Comparison of ENCODE assay signal across 16 cellular contexts in the genomic region with DNA sequence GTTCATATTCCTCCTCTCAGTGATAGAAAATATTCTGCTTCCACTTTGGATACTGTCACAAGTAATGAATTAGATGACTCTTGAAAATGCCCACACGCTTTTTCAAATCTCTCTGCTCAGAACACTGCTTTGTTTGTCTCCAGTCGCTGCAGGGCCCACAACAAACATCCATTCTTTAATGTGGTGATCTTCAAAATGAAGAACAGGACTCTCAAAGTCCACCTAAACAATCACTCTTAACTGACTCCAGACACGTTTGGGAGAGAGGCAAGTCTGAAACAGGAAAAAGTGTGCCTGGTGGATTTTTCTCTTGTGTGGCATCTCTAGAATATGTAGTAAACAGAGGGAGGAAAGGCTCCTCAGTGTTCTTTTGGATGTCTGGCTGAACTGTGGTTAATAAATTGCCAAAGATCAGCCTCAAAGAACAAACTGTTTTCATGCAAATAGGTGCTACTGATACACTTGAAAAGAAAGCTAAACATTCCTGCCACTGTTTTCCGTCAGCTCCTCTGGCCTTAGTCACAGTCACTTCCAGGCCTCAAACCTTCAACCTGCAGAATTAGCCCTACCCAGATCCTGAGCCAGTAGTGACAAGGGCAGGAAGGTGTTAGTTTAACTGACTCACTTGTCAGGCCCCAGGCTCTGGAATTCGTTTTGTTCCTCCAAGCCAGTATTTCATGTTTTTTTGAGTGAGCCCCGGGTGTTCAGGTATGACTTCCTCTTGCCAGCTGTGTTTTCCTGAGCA.
DNase-seq lines count a peak whose midpoint lies in the region; ATAC-seq and TF ChIP-seq lines count a peak whose summit lies in the region.
"Had no signal": no experiment of that assay in that cellular context is flagged by ENCODE, and none has a peak within 500 bp of the region (broad histone marks: within the 10 kb centered on the region; RNA-seq: fewer than 3 reads in every experiment).

No MANE protein-coding gene starts in this region.

- DNase-seq in HAP-1 (ENCODE audit: low spot score in 2 of 2) (peak; percentile 50 to 66), RWPE1 (ENCODE audit: low spot score) (peak; percentile 12), iPS-NIHi11 (ENCODE audit: low spot score) (peak; percentile 47), pons (ENCODE audit: low spot score) (peak; percentile 19), cerebellum (ENCODE audit: low spot score) (no peak), right atrium auricular region (ENCODE audit: low spot score) (no peak), AG08396 (ENCODE audit: low spot score) (no peak)
- no peak for DNase-seq in stimulated activated effector memory CD8-positive, alpha-beta T cell treated with anti-CD3 and anti-CD28 coated beads, Interleukin-12 subunit alpha, Interleukin-12 subunit beta, amount 100 ng/mL, for 72 hours (ENCODE audit: low spot score in 2 of 2)
- DNase-seq: activated CD4-positive, alpha-beta T cell treated with anti-CD3 and anti-CD28 coated beads for 36 hours; activated naive CD8-positive, alpha-beta T cell treated with anti-CD3 and anti-CD28 coated beads, Interleukin-2, amount 10 ng/mL, durations not matched to agents 7 days and 5 days; activated T-cell treated with anti-CD3 and anti-CD28 coated beads for 4 hours; GDM1; stimulated activated naive CD8-positive, alpha-beta T cell treated with anti-CD3 and anti-CD28 coated beads, Interleukin-15, amount 100 ng/mL, for 72 hours; T-cell had no signal

- no peak for TF ChIP-seq CTCF in RWPE1 (conservative IDR thresholded peaks at IDR 0.05; ENCODE audit: low read depth)
- TF ChIP-seq CTCF in right atrium auricular region (IDR thresholded peaks at IDR 0.05): no peak

- POLR2A ChIA-PET in RWPE1 (lab: Yijun Ruan, JAX; ENCODE audit: low non-redundant PET): no interaction called here

- H3K4me1 ChIP-seq in HAP-1 (peaks cover 21% of the 10 kb centered on the region), right atrium auricular region (no peaks in the 10 kb centered on the region)
- H3K4me1 ChIP-seq: BLaER1 treated with 17β-estradiol and CSF1 and Interleukin-3, amounts not matched to agents 10 nM and 100 nM had no signal

- H3K9me3 ChIP-seq in HAP-1 (no peaks in the 10 kb centered on the region), right atrium auricular region (no peaks in the 10 kb centered on the region)

- H3K9me3 Mint-ChIP-seq in stimulated activated effector memory CD8-positive, alpha-beta T cell treated with anti-CD3 and anti-CD28 coated beads, Interleukin-12 subunit alpha, Interleukin-12 subunit beta, amount 100 ng/mL, for 72 hours: no peaks in the 10 kb centered on the region
- H3K9me3 Mint-ChIP-seq: activated naive CD8-positive, alpha-beta T cell treated with anti-CD3 and anti-CD28 coated beads, Interleukin-2, amount 10 ng/mL, durations not matched to agents 7 days and 5 days; stimulated activated naive CD8-positive, alpha-beta T cell treated with anti-CD3 and anti-CD28 coated beads, Interleukin-15, amount 100 ng/mL, for 72 hours; T-cell had no signal

- no peaks in the 10 kb centered on the region for H3K27me3 ChIP-seq in HAP-1 (ENCODE audit: low read depth)
- H3K27me3 ChIP-seq in right atrium auricular region: no peaks in the 10 kb centered on the region

- H3K27ac Mint-ChIP-seq in stimulated activated effector memory CD8-positive, alpha-beta T cell treated with anti-CD3 and anti-CD28 coated beads, Interleukin-12 subunit alpha, Interleukin-12 subunit beta, amount 100 ng/mL, for 72 hours: no peak overlapping the region
- H3K27ac Mint-ChIP-seq: activated CD4-positive, alpha-beta T cell treated with anti-CD3 and anti-CD28 coated beads for 36 hours; activated naive CD8-positive, alpha-beta T cell treated with anti-CD3 and anti-CD28 coated beads, Interleukin-2, amount 10 ng/mL, durations not matched to agents 7 days and 5 days; stimulated activated naive CD8-positive, alpha-beta T cell treated with anti-CD3 and anti-CD28 coated beads, Interleukin-15, amount 100 ng/mL, for 72 hours; T-cell had no signal

- no peak for ATAC-seq in stimulated activated effector memory CD8-positive, alpha-beta T cell treated with anti-CD3 and anti-CD28 coated beads, Interleukin-12 subunit alpha, Interleukin-12 subunit beta, amount 100 ng/mL, for 72 hours
- ATAC-seq: activated CD4-positive, alpha-beta T cell treated with anti-CD3 and anti-CD28 coated beads for 36 hours; stimulated activated naive CD8-positive, alpha-beta T cell treated with anti-CD3 and anti-CD28 coated beads, Interleukin-15, amount 100 ng/mL, for 72 hours; T-cell had no signal

- H3K4me1 Mint-ChIP-seq in stimulated activated effector memory CD8-positive, alpha-beta T cell treated with anti-CD3 and anti-CD28 coated beads, Interleukin-12 subunit alpha, Interleukin-12 subunit beta, amount 100 ng/mL, for 72 hours: no peaks in the 10 kb centered on the region
- H3K4me1 Mint-ChIP-seq: activated CD4-positive, alpha-beta T cell treated with anti-CD3 and anti-CD28 coated beads for 36 hours; activated naive CD8-positive, alpha-beta T cell treated with anti-CD3 and anti-CD28 coated beads, Interleukin-2, amount 10 ng/mL, durations not matched to agents 7 days and 5 days; stimulated activated naive CD8-positive, alpha-beta T cell treated with anti-CD3 and anti-CD28 coated beads, Interleukin-15, amount 100 ng/mL, for 72 hours; T-cell had no signal

- H3K36me3 ChIP-seq in HAP-1 (replicated peaks) (peaks cover 4% of the 10 kb centered on the region), right atrium auricular region (no peaks in the 10 kb centered on the region)
- H3K36me3 ChIP-seq: BLaER1 treated with 17β-estradiol and CSF1 and Interleukin-3, amounts not matched to agents 10 nM and 100 nM had no signal

- H3K4me3 Mint-ChIP-seq in stimulated activated effector memory CD8-positive, alpha-beta T cell treated with anti-CD3 and anti-CD28 coated beads, Interleukin-12 subunit alpha, Interleukin-12 subunit beta, amount 100 ng/mL, for 72 hours: no peak overlapping the region
- H3K4me3 Mint-ChIP-seq: activated CD4-positive, alpha-beta T cell treated with anti-CD3 and anti-CD28 coated beads for 36 hours; activated naive CD8-positive, alpha-beta T cell treated with anti-CD3 and anti-CD28 coated beads, Interleukin-2, amount 10 ng/mL, durations not matched to agents 7 days and 5 days; stimulated activated naive CD8-positive, alpha-beta T cell treated with anti-CD3 and anti-CD28 coated beads, Interleukin-15, amount 100 ng/mL, for 72 hours; T-cell had no signal

- no peak overlapping the region for H3K4me3 ChIP-seq in HAP-1
- H3K4me3 ChIP-seq in right atrium auricular region: no peak overlapping the region
- H3K4me3 ChIP-seq: BLaER1 treated with 17β-estradiol and CSF1 and Interleukin-3, amounts not matched to agents 10 nM and 100 nM; coronary artery had no signal

- H3K27ac ChIP-seq in RWPE1 (no peak overlapping the region), right atrium auricular region (no peak overlapping the region)
- H3K27ac ChIP-seq: BLaER1 treated with 17β-estradiol and CSF1 and Interleukin-3, amounts not matched to agents 10 nM and 100 nM; coronary artery had no signal

- CTCF ChIA-PET in RWPE1 (lab: Yijun Ruan, JAX): no interaction called here

- no peaks in the 10 kb centered on the region for H3K36me3 Mint-ChIP-seq in stimulated activated effector memory CD8-positive, alpha-beta T cell treated with anti-CD3 and anti-CD28 coated beads, Interleukin-12 subunit alpha, Interleukin-12 subunit beta, amount 100 ng/mL, for 72 hours
- H3K36me3 Mint-ChIP-seq: activated naive CD8-positive, alpha-beta T cell treated with anti-CD3 and anti-CD28 coated beads, Interleukin-2, amount 10 ng/mL, durations not matched to agents 7 days and 5 days; T-cell had no signal

- in situ Hi-C loops in HAP-1 (cut with MboI; ENCODE audit: low sequenced_read_pairs): loop anchor here (25.0 kb wide), 2 partner anchors 338 to 463 kb away; a partner anchor contains a TSS

Comparison
In these comparisons a context has a peak if more than half of its experiments do, and no peak if none do; other contexts are left out.
1. DNase-seq: peak in HAP-1 (2 of 2), RWPE1 (single experiment), iPS-NIHi11 (single experiment) and pons (single experiment); none in cerebellum (single experiment), right atrium auricular region (single experiment), stimulated activated effector memory CD8-positive, alpha-beta T cell treated with anti-CD3 and anti-CD28 coated beads, Interleukin-12 subunit alpha, Interleukin-12 subunit beta, amount 100 ng/mL, for 72 hours (0 of 2) and AG08396 (single experiment).